ENCODE assay signal across 7 cellular contexts in genomic region chr1:46528297-46528955, GRCh38. TPM values are rescaled to one million over a fixed set of nuclear protein-coding genes. Genes with fewer than 3 reads are reported as not detected.
DNase-seq lines count a peak whose midpoint lies in the region; ATAC-seq and TF ChIP-seq lines count a peak whose summit lies in the region.

No MANE protein-coding gene starts in this region.

- peak; percentile 32 for TF ChIP-seq CTCF in BJ (IDR thresholded peaks at IDR 0.05; ENCODE audit: insufficient read depth, low read depth, low read length)

- peaks cover 35% of the 10 kb centered on the region for H3K27me3 ChIP-seq in BJ (ENCODE audit: control insufficient read depth, insufficient read depth, low read length)

- in situ Hi-C loops in G401 (cut with HindIII; ENCODE audit: low sequenced_read_pairs): loop anchor here (10.0 kb wide), 1 partner anchor 94 kb away; no protein-coding TSS in a partner anchor

- H3K36me3 ChIP-seq in BJ (ENCODE audit: control insufficient read depth, insufficient read depth, low read length): no peaks in the 10 kb centered on the region

- POLR2A ChIA-PET in BJ (lab: Charles Lee): no interaction called here

- CTCF ChIA-PET in BJ (lab: Yijun Ruan, JAX): interaction anchor here (0.6 to 11.1 kb wide), 30 partner anchors 11 to 700 kb away, joined by 3 to 176 read pairs (median 4); partner anchors contain the start of gene KNCN

- no peak for DNase-seq in BJ (ENCODE audit: low read depth)
- DNase-seq in G401 (ENCODE audit: low spot score): peak; percentile 25
- peak; percentile 28 for DNase-seq in iris pigment epithelial cell (ENCODE audit: low read depth)
- no peak for DNase-seq in midbrain (lab: John Stamatoyannopoulos, UW)
- no peak for DNase-seq in T-helper 2 cell

- no peak overlapping the region for H3K4me3 ChIP-seq in BJ (ENCODE audit: low read depth, low read length)

- ATAC-seq in SK-N-SH treated with all-trans-retinoic acid at 6 μM for 48 hours (peak; percentile 9; the same call in 1 of the 3 replicates), GM18502 (IDR thresholded peaks at IDR 0.05; ENCODE audit: poor library complexity, unreplicated experiment) (no peak)

TF ChIP-seq in SK-N-SH treated with all-trans-retinoic acid at 6 μM for 48 hours, 23 proteins besides CTCF, POLR2A, EP300 and RAD21:
- no peak for TF ChIP-seq SNAI2 (CRISPR knock-in tag; IDR thresholded peaks at IDR 0.05)
- TF ChIP-seq GLIS3 (CRISPR knock-in tag; IDR thresholded peaks at IDR 0.05): no peak
- no peak for TF ChIP-seq TOX (CRISPR knock-in tag; IDR thresholded peaks at IDR 0.05; ENCODE audit: borderline replicate concordance)
- no peak for TF ChIP-seq CSRNP3 (CRISPR knock-in tag; IDR thresholded peaks at IDR 0.05)
- TF ChIP-seq OSR1 (CRISPR knock-in tag; IDR thresholded peaks at IDR 0.05): no peak
- no peak for TF ChIP-seq BACH2 (CRISPR knock-in tag; IDR thresholded peaks at IDR 0.05; ENCODE audit: borderline replicate concordance)
- no peak for TF ChIP-seq ZNF565 (CRISPR knock-in tag; conservative IDR thresholded peaks at IDR 0.05; ENCODE audit: low read depth)
- TF ChIP-seq ISL1 (CRISPR knock-in tag; IDR thresholded peaks at IDR 0.05): no peak
- TF ChIP-seq POU6F1 (CRISPR knock-in tag; IDR thresholded peaks at IDR 0.05; ENCODE audit: borderline replicate concordance, low read depth): no peak
- no peak for TF ChIP-seq ZNF8 (CRISPR knock-in tag; IDR thresholded peaks at IDR 0.05)
- no peak for TF ChIP-seq TSHZ2 (CRISPR knock-in tag; IDR thresholded peaks at IDR 0.05)
- TF ChIP-seq RARB (CRISPR knock-in tag; IDR thresholded peaks at IDR 0.05): no peak

RNA-seq across cellular contexts. Expression of gene KNCN, which starts 23.0 kb away (rescaled TPM):
- polyA plus RNA-seq in BJ (2011; rRNA removed): not detected in 2 replicates
- polyA minus RNA-seq in BJ (2011; rRNA and poly(A)+ RNA removed): not detected in 2 replicates
- total RNA-seq in G401 (2014; rRNA removed; shearing (Covaris generic)): not detected in 2 replicates

RNA-seq across cellular contexts. Expression of gene DMBX1, which starts 38.8 kb away (rescaled TPM):
- polyA plus RNA-seq in BJ (2011; rRNA removed): not detected in 2 replicates
- polyA minus RNA-seq in BJ (2011; rRNA and poly(A)+ RNA removed): not detected in 2 replicates
- 0.20 and 1.0 TPM in 2 replicates for total RNA-seq in G401 (2014; rRNA removed; shearing (Covaris generic))

Comparison
In these comparisons a context has a peak if more than half of its experiments do, and no peak if none do; other contexts are left out.
1. DNase-seq: peak in G401 (single experiment) and iris pigment epithelial cell (single experiment); none in BJ (single experiment), midbrain (single experiment) and T-helper 2 cell (0 of 5).